In genomic region chr19:10686661-10687517, GRCh38 we compare ENCODE assay signal across 1 cellular context.
TF ChIP-seq lines count a peak whose summit lies in the region.

No MANE protein-coding gene starts in this region.

TF ChIP-seq in HepG2, 621 proteins besides CTCF, POLR2A, EP300 and RAD21:
- TF ChIP-seq ZNF749 (CRISPR knock-in tag; IDR thresholded peaks at IDR 0.05; ENCODE audit: borderline replicate concordance) (no peak), ZBTB33 (CRISPR knock-in tag; IDR thresholded peaks at IDR 0.05) (peak; percentile 73), E2F1 (CRISPR knock-in tag; IDR thresholded peaks at IDR 0.05) (no peak), MLXIP (CRISPR knock-in tag; IDR thresholded peaks at IDR 0.05; ENCODE audit: borderline replicate concordance) (no peak), ZNF275 (CRISPR knock-in tag; IDR thresholded peaks at IDR 0.05; ENCODE audit: borderline replicate concordance) (no peak), AGO2 (optimal IDR thresholded peaks at IDR 0.05; ENCODE audit: low read depth, low read length) (peak; percentile 85), MBNL3 (CRISPR knock-in tag; conservative IDR thresholded peaks at IDR 0.05) (no peak), ZNF761 (CRISPR knock-in tag; conservative IDR thresholded peaks at IDR 0.05) (no peak), ZNF343 (CRISPR knock-in tag; IDR thresholded peaks at IDR 0.05) (no peak), CREM (IDR thresholded peaks at IDR 0.05) (no peak), CREM (CRISPR knock-in tag; IDR thresholded peaks at IDR 0.05) (no peak)
